ENCODE assay signal across 14 cellular contexts in genomic region chr1:1373051-1373450, GRCh38. TPM values are rescaled to one million over a fixed set of nuclear protein-coding genes. Genes with fewer than 3 reads are reported as not detected.
DNase-seq lines count a peak whose midpoint lies in the region; ATAC-seq and TF ChIP-seq lines count a peak whose summit lies in the region.
"Had no signal": no experiment of that assay in that cellular context is flagged by ENCODE, and none has a peak within 500 bp of the region (broad histone marks: within the 10 kb centered on the region; RNA-seq: fewer than 3 reads in every experiment).

No MANE protein-coding gene starts in this region.

- H3K4me1 Mint-ChIP-seq in activated T-cell treated with anti-CD3 and anti-CD28 coated beads, Interleukin-2, amount 50 U/mL, for 4 hours (ENCODE audit: low read depth) = peaks cover 23% of the 10 kb centered on the region
- H3K4me1 Mint-ChIP-seq in effector memory CD8-positive, alpha-beta T cell (ENCODE audit: low read depth in 2 of 2) = peaks cover 11 to 13% of the 10 kb centered on the region in 2 donors

- no peak overlapping the region for H2AFZ ChIP-seq in OCI-LY7 (ENCODE audit: low read length)

- peak overlapping the region; percentile 94 for H3K4me2 ChIP-seq in OCI-LY7 (ENCODE audit: low read length)
- peak overlapping the region; percentile 99 for H3K4me2 ChIP-seq in skeletal muscle satellite cell (ENCODE audit: low read length)

- CTCF ChIA-PET in OCI-LY7 (lab: Charles Lee; ENCODE audit: unreplicated experiment) = no interaction called here

- no peaks in the 10 kb centered on the region for H3K9me2 ChIP-seq in OCI-LY7 (ENCODE audit: insufficient read depth, low read length)

- no peak for TF ChIP-seq CTCF in OCI-LY7 (conservative IDR thresholded peaks at IDR 0.05; ENCODE audit: low read length)

- H3K27ac ChIP-seq in OCI-LY7 (ENCODE audit: low read depth, low read length, poor library complexity, severe bottlenecking) = no peak overlapping the region
- H3K27ac ChIP-seq: colonic mucosa, upper lobe of right lung had no signal

- H3K4me1 ChIP-seq in OCI-LY7 (ENCODE audit: insufficient read depth, low read length, poor library complexity, severe bottlenecking) = peaks cover 38% of the 10 kb centered on the region
- H3K4me1 ChIP-seq in skeletal muscle satellite cell (ENCODE audit: control insufficient read depth, insufficient read depth, low read length) = peaks cover 28% of the 10 kb centered on the region

- peak overlapping the region; percentile 99 for H3K9ac ChIP-seq in skeletal muscle satellite cell (ENCODE audit: low read depth, low read length)

- peaks cover 2% of the 10 kb centered on the region for H3K36me3 Mint-ChIP-seq in activated T-cell treated with anti-CD3 and anti-CD28 coated beads, Interleukin-2, amount 50 U/mL, for 4 hours (ENCODE audit: insufficient read depth)
- H3K36me3 Mint-ChIP-seq in effector memory CD8-positive, alpha-beta T cell (ENCODE audit: insufficient read depth) = peaks cover 33% of the 10 kb centered on the region
- H3K36me3 Mint-ChIP-seq: activated naive CD8-positive, alpha-beta T cell treated with anti-CD3 and anti-CD28 coated beads, Interleukin-2, amount 10 ng/mL, durations not matched to agents 7 days and 5 days had no signal

- POLR2A ChIA-PET in OCI-LY7 (lab: Charles Lee) = no interaction called here

- no peaks in the 10 kb centered on the region for H3K27me3 ChIP-seq in skeletal muscle satellite cell (ENCODE audit: control insufficient read depth, insufficient read depth, low read length)
- H3K27me3 ChIP-seq: colonic mucosa, upper lobe of right lung had no signal

- no TSS peak for BruUV-seq in OCI-LY7 (replicated peaks; lab: Mats Ljungman, UMichigan)

- peaks cover 49% of the 10 kb centered on the region for H3K36me3 ChIP-seq in OCI-LY7 (ENCODE audit: insufficient read depth, low read length)
- peaks cover 18% of the 10 kb centered on the region for H3K36me3 ChIP-seq in skeletal muscle satellite cell (ENCODE audit: insufficient read depth, low read length)
- H3K36me3 ChIP-seq: colonic mucosa had no signal

- no peak for ATAC-seq in activated T-cell treated with anti-CD3 and anti-CD28 coated beads, Interleukin-2, amount 50 U/mL, for 4 hours
- no peak for ATAC-seq in effector memory CD8-positive, alpha-beta T cell (replicated peaks)
- no peak for ATAC-seq in HG03520 (IDR thresholded peaks at IDR 0.05; ENCODE audit: unreplicated experiment)
- ATAC-seq: upper lobe of right lung had no signal

- no peaks in the 10 kb centered on the region for H3K9me3 Mint-ChIP-seq in activated T-cell treated with anti-CD3 and anti-CD28 coated beads, Interleukin-2, amount 50 U/mL, for 4 hours
- H3K9me3 Mint-ChIP-seq in effector memory CD8-positive, alpha-beta T cell = no peaks in the 10 kb centered on the region
- H3K9me3 Mint-ChIP-seq: activated naive CD8-positive, alpha-beta T cell treated with anti-CD3 and anti-CD28 coated beads, Interleukin-2, amount 10 ng/mL, durations not matched to agents 7 days and 5 days had no signal

- H3K9me3 ChIP-seq in OCI-LY7 (ENCODE audit: low read length) (no peaks in the 10 kb centered on the region), skeletal muscle satellite cell (replicated peaks; ENCODE audit: low read length) (no peaks in the 10 kb centered on the region)
- H3K9me3 ChIP-seq: colonic mucosa, upper lobe of right lung had no signal

- peak overlapping the region; percentile 99 for H3K4me3 ChIP-seq in OCI-LY7 (ENCODE audit: low read depth, low read length, poor library complexity, severe bottlenecking)
- H3K4me3 ChIP-seq in skeletal muscle satellite cell (ENCODE audit: low read length) = peak overlapping the region; percentile 94

- peak overlapping the region in 1 of 2 donors; percentile 66 for H3K27ac Mint-ChIP-seq in effector memory CD8-positive, alpha-beta T cell
- H3K27ac Mint-ChIP-seq: activated naive CD8-positive, alpha-beta T cell treated with anti-CD3 and anti-CD28 coated beads, Interleukin-2, amount 10 ng/mL, durations not matched to agents 7 days and 5 days had no signal

- H3K4me3 Mint-ChIP-seq in activated T-cell treated with anti-CD3 and anti-CD28 coated beads, Interleukin-2, amount 50 U/mL, for 4 hours = peak overlapping the region; percentile 89
- peak overlapping the region; percentile 31 to 87 for H3K4me3 Mint-ChIP-seq in effector memory CD8-positive, alpha-beta T cell

- no peaks in the 10 kb centered on the region for H3K27me3 Mint-ChIP-seq in activated T-cell treated with anti-CD3 and anti-CD28 coated beads, Interleukin-2, amount 50 U/mL, for 4 hours (ENCODE audit: low read depth)
- no peaks in the 10 kb centered on the region for H3K27me3 Mint-ChIP-seq in effector memory CD8-positive, alpha-beta T cell
- H3K27me3 Mint-ChIP-seq: activated naive CD8-positive, alpha-beta T cell treated with anti-CD3 and anti-CD28 coated beads, Interleukin-2, amount 10 ng/mL, durations not matched to agents 7 days and 5 days had no signal

- intact Hi-C loops in OCI-LY7 (cut with micrococcal nuclease; ENCODE audit: unreplicated experiment) = loop anchor here (2.0 kb wide), 1 partner anchor 90 kb away; no protein-coding TSS in a partner anchor

- no peaks in the 10 kb centered on the region for H4K20me1 ChIP-seq in OCI-LY7 (ENCODE audit: insufficient read depth, low read length)

- DNase-seq in activated T-cell treated with anti-CD3 and anti-CD28 coated beads, Interleukin-2, amount 50 U/mL, for 4 hours = no peak
- DNase-seq in activated T-cell treated with anti-CD3 and anti-CD28 coated beads, Interleukin-2, amount 50 U/mL, for 48 hours = no peak
- no peak for DNase-seq in OCI-LY7 (ENCODE audit: low spot score)
- no peak for DNase-seq in effector memory CD8-positive, alpha-beta T cell
- DNase-seq in COR-L47 (lab: John Stamatoyannopoulos, UW) = no peak
- no peak for DNase-seq in NCI-H2227 (lab: John Stamatoyannopoulos, UW; ENCODE audit: unreplicated experiment)
- DNase-seq: activated naive CD8-positive, alpha-beta T cell treated with anti-CD3 and anti-CD28 coated beads, Interleukin-2, amount 10 ng/mL, durations not matched to agents 7 days and 5 days; AML-193; colonic mucosa; foreskin fibroblast; NCI-H345; upper lobe of right lung had no signal

- peaks cover 20% of the 10 kb centered on the region for H3K79me2 ChIP-seq in OCI-LY7 (ENCODE audit: insufficient read depth, low read depth, low read length)

RNA-seq across cellular contexts. Expression of gene AURKAIP1, which starts 2.0 kb away (rescaled TPM):
- total RNA-seq in activated T-cell treated with anti-CD3 and anti-CD28 coated beads, Interleukin-2, amount 50 U/mL, for 4 hours = 100 to 1,000 TPM; 218 to 244 (median 220) TPM
- total RNA-seq in OCI-LY7 (2014; rRNA removed; shearing (Covaris generic)) = 156 and 163 TPM in 2 replicates
- total RNA-seq in OCI-LY7 (2022) = 145 and 172 TPM in 2 replicates
- total RNA-seq in skeletal muscle satellite cell (2012; rRNA removed) = 172 and 180 TPM in 2 replicates

RNA-seq across cellular contexts. Expression of gene MXRA8, which starts 14.7 kb away (rescaled TPM):
- total RNA-seq in activated T-cell treated with anti-CD3 and anti-CD28 coated beads, Interleukin-2, amount 50 U/mL, for 4 hours = under 1 TPM; 0.41 to 0.53 (median 0.47) TPM
- not detected in 2 replicates for total RNA-seq in OCI-LY7 (2014; rRNA removed; shearing (Covaris generic))
- not detected in 2 replicates for total RNA-seq in OCI-LY7 (2022)
- 352 and 415 TPM in 2 replicates for total RNA-seq in skeletal muscle satellite cell (2012; rRNA removed)

RNA-seq across cellular contexts. Expression of gene DVL1, which starts 23.8 kb away (rescaled TPM):
- 10 to 100 TPM; 70.7 to 74.6 (median 72.1) TPM for total RNA-seq in activated T-cell treated with anti-CD3 and anti-CD28 coated beads, Interleukin-2, amount 50 U/mL, for 4 hours
- total RNA-seq in OCI-LY7 (2014; rRNA removed; shearing (Covaris generic)) = 41.7 and 47.1 TPM in 2 replicates
- 27.8 and 30.7 TPM in 2 replicates for total RNA-seq in OCI-LY7 (2022)
- total RNA-seq in skeletal muscle satellite cell (2012; rRNA removed) = 80.1 and 118 TPM in 2 replicates

RNA-seq across cellular contexts. Expression of gene CCNL2, which starts 26.1 kb away (rescaled TPM):
- 100 to 1,000 TPM; 112 to 127 (median 118) TPM for total RNA-seq in activated T-cell treated with anti-CD3 and anti-CD28 coated beads, Interleukin-2, amount 50 U/mL, for 4 hours
- 297 and 307 TPM in 2 replicates for total RNA-seq in OCI-LY7 (2014; rRNA removed; shearing (Covaris generic))
- 213 and 238 TPM in 2 replicates for total RNA-seq in OCI-LY7 (2022)
- total RNA-seq in skeletal muscle satellite cell (2012; rRNA removed) = 88.7 and 93.3 TPM in 2 replicates

RNA-seq across cellular contexts. Expression of gene MRPL20, which starts 34.0 kb away (rescaled TPM):
- total RNA-seq in activated T-cell treated with anti-CD3 and anti-CD28 coated beads, Interleukin-2, amount 50 U/mL, for 4 hours = 100 to 1,000 TPM; 254 to 300 (median 271) TPM
- total RNA-seq in OCI-LY7 (2014; rRNA removed; shearing (Covaris generic)) = 165 and 196 TPM in 2 replicates
- total RNA-seq in OCI-LY7 (2022) = 116 and 143 TPM in 2 replicates
- 122 and 141 TPM in 2 replicates for total RNA-seq in skeletal muscle satellite cell (2012; rRNA removed)
